Comparison of ENCODE assay signal across 2 cellular contexts in the genomic region with DNA sequence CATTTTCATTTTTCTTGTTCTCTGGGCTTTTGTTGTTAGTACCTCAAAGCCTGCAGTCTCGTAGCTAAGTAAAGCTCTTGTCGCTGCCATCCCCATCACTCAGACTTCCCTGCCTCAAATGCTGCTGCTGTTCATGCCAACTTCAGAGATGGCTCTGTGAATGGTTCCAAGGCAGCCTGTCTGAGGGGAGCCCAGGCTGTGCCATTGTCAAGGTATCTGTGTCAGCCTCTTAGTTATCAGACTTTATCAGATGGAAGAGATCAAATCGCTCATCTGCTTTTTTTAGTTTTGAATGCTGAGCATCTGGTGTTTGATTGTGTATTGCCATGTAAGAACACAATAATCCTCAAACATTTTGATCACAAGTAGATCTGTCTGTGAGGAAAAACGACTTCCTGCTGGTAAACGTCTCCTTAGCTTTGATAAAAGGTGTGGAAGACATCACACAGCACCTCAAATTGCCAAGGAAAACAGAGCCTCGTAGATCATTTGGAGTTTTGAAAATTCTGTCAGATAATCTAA.
TF ChIP-seq lines count a peak whose summit lies in the region.

No MANE protein-coding gene starts in this region.

TF ChIP-seq in GM23338, 12 proteins besides CTCF, POLR2A, EP300 and RAD21 (continued from another document):
- TF ChIP-seq, protein P1, sequence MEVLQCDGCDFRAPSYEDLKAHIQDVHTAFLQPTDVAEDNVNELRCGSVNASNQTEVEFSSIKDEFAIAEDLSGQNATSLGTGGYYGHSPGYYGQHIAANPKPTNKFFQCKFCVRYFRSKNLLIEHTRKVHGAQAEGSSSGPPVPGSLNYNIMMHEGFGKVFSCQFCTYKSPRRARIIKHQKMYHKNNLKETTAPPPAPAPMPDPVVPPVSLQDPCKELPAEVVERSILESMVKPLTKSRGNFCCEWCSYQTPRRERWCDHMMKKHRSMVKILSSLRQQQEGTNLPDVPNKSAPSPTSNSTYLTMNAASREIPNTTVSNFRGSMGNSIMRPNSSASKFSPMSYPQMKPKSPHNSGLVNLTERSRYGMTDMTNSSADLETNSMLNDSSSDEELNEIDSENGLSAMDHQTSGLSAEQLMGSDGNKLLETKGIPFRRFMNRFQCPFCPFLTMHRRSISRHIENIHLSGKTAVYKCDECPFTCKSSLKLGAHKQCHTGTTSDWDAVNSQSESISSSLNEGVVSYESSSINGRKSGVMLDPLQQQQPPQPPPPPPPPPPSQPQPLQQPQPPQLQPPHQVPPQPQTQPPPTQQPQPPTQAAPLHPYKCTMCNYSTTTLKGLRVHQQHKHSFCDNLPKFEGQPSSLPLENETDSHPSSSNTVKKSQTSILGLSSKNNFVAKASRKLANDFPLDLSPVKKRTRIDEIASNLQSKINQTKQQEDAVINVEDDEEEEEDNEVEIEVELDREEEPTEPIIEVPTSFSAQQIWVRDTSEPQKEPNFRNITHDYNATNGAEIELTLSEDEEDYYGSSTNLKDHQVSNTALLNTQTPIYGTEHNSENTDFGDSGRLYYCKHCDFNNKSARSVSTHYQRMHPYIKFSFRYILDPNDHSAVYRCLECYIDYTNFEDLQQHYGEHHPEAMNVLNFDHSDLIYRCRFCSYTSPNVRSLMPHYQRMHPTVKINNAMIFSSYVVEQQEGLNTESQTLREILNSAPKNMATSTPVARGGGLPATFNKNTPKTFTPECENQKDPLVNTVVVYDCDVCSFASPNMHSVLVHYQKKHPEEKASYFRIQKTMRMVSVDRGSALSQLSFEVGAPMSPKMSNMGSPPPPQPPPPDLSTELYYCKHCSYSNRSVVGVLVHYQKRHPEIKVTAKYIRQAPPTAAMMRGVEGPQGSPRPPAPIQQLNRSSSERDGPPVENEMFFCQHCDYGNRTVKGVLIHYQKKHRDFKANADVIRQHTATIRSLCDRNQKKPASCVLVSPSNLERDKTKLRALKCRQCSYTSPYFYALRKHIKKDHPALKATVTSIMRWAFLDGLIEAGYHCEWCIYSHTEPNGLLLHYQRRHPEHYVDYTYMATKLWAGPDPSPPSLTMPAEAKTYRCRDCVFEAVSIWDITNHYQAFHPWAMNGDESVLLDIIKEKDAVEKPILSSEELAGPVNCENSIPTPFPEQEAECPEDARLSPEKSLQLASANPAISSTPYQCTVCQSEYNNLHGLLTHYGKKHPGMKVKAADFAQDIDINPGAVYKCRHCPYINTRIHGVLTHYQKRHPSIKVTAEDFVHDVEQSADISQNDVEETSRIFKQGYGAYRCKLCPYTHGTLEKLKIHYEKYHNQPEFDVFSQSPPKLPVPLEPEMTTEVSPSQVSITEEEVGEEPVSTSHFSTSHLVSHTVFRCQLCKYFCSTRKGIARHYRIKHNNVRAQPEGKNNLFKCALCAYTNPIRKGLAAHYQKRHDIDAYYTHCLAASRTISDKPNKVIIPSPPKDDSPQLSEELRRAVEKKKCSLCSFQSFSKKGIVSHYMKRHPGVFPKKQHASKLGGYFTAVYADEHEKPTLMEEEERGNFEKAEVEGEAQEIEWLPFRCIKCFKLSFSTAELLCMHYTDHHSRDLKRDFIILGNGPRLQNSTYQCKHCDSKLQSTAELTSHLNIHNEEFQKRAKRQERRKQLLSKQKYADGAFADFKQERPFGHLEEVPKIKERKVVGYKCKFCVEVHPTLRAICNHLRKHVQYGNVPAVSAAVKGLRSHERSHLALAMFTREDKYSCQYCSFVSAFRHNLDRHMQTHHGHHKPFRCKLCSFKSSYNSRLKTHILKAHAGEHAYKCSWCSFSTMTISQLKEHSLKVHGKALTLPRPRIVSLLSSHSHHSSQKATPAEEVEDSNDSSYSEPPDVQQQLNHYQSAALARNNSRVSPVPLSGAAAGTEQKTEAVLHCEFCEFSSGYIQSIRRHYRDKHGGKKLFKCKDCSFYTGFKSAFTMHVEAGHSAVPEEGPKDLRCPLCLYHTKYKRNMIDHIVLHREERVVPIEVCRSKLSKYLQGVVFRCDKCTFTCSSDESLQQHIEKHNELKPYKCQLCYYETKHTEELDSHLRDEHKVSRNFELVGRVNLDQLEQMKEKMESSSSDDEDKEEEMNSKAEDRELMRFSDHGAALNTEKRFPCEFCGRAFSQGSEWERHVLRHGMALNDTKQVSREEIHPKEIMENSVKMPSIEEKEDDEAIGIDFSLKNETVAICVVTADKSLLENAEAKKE (CRISPR knock-in tag; IDR thresholded peaks at IDR 0.05) = no peak
- no peak for TF ChIP-seq CREB1 (CRISPR knock-in tag; IDR thresholded peaks at IDR 0.05; ENCODE audit: low read depth)
- TF ChIP-seq, protein P2, sequence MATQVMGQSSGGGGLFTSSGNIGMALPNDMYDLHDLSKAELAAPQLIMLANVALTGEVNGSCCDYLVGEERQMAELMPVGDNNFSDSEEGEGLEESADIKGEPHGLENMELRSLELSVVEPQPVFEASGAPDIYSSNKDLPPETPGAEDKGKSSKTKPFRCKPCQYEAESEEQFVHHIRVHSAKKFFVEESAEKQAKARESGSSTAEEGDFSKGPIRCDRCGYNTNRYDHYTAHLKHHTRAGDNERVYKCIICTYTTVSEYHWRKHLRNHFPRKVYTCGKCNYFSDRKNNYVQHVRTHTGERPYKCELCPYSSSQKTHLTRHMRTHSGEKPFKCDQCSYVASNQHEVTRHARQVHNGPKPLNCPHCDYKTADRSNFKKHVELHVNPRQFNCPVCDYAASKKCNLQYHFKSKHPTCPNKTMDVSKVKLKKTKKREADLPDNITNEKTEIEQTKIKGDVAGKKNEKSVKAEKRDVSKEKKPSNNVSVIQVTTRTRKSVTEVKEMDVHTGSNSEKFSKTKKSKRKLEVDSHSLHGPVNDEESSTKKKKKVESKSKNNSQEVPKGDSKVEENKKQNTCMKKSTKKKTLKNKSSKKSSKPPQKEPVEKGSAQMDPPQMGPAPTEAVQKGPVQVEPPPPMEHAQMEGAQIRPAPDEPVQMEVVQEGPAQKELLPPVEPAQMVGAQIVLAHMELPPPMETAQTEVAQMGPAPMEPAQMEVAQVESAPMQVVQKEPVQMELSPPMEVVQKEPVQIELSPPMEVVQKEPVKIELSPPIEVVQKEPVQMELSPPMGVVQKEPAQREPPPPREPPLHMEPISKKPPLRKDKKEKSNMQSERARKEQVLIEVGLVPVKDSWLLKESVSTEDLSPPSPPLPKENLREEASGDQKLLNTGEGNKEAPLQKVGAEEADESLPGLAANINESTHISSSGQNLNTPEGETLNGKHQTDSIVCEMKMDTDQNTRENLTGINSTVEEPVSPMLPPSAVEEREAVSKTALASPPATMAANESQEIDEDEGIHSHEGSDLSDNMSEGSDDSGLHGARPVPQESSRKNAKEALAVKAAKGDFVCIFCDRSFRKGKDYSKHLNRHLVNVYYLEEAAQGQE (IDR thresholded peaks at IDR 0.05; ENCODE audit: unreplicated experiment) = no peak
- no peak for TF ChIP-seq ZNF114 (CRISPR knock-in tag; IDR thresholded peaks at IDR 0.05)
- no peak for TF ChIP-seq NANOG (IDR thresholded peaks at IDR 0.05; ENCODE audit: borderline replicate concordance)
- TF ChIP-seq, protein P3, sequence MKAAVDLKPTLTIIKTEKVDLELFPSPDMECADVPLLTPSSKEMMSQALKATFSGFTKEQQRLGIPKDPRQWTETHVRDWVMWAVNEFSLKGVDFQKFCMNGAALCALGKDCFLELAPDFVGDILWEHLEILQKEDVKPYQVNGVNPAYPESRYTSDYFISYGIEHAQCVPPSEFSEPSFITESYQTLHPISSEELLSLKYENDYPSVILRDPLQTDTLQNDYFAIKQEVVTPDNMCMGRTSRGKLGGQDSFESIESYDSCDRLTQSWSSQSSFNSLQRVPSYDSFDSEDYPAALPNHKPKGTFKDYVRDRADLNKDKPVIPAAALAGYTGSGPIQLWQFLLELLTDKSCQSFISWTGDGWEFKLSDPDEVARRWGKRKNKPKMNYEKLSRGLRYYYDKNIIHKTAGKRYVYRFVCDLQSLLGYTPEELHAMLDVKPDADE (IDR thresholded peaks at IDR 0.05) = no peak
- TF ChIP-seq STAT1 (IDR thresholded peaks at IDR 0.05; ENCODE audit: unreplicated experiment) = no peak
- TF ChIP-seq POLR2AphosphoS5 (IDR thresholded peaks at IDR 0.05; ENCODE audit: low read depth) = no peak

TF ChIP-seq in SK-N-SH, 30 proteins besides CTCF, POLR2A, EP300 and RAD21 (continued from another document):
- TF ChIP-seq, protein P4, sequence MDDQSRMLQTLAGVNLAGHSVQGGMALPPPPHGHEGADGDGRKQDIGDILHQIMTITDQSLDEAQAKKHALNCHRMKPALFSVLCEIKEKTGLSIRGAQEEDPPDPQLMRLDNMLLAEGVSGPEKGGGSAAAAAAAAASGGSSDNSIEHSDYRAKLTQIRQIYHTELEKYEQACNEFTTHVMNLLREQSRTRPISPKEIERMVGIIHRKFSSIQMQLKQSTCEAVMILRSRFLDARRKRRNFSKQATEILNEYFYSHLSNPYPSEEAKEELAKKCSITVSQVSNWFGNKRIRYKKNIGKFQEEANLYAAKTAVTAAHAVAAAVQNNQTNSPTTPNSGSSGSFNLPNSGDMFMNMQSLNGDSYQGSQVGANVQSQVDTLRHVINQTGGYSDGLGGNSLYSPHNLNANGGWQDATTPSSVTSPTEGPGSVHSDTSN (IDR thresholded peaks at IDR 0.05) = no peak
- peak; percentile 40; the same call in 1 of the 2 replicates for TF ChIP-seq GATA2 (CRISPR knock-in tag; IDR thresholded peaks at IDR 0.05)
- TF ChIP-seq, protein P5, sequence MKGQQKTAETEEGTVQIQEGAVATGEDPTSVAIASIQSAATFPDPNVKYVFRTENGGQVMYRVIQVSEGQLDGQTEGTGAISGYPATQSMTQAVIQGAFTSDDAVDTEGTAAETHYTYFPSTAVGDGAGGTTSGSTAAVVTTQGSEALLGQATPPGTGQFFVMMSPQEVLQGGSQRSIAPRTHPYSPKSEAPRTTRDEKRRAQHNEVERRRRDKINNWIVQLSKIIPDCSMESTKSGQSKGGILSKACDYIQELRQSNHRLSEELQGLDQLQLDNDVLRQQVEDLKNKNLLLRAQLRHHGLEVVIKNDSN (IDR thresholded peaks at IDR 0.05; ENCODE audit: borderline replicate concordance, low read depth) = no peak
